In genomic region chr1:26531651-26532131, GRCh38 we compare ENCODE assay signal across 9 cellular contexts. TPM values are rescaled to one million over a fixed set of nuclear protein-coding genes. Genes with fewer than 3 reads are reported as not detected.
DNase-seq lines count a peak whose midpoint lies in the region; ATAC-seq and TF ChIP-seq lines count a peak whose summit lies in the region.
"Had no signal": no experiment of that assay in that cellular context is flagged by ENCODE, and none has a peak within 500 bp of the region (broad histone marks: within the 10 kb centered on the region; RNA-seq: fewer than 3 reads in every experiment).

No MANE protein-coding gene starts in this region.

- peaks cover 54% of the 10 kb centered on the region for H3K79me2 ChIP-seq in HCT116 (ENCODE audit: insufficient read depth, low read length)
- H3K79me2 ChIP-seq in PC-3 (ENCODE audit: low read length) = peaks cover 64% of the 10 kb centered on the region

- no TSS peak for BruUV-seq in HCT116 (replicated peaks; lab: Mats Ljungman, UMichigan)
- no TSS peak for BruUV-seq in PC-3 (replicated peaks; lab: Mats Ljungman, UMichigan)

- no peaks in the 10 kb centered on the region for H3K9me2 ChIP-seq in HCT116 (ENCODE audit: insufficient read depth)
- no peaks in the 10 kb centered on the region for H3K9me2 ChIP-seq in PC-3 (replicated peaks; ENCODE audit: low read length)

- POLR2A ChIA-PET in HCT116 (lab: Charles Lee) = interaction anchor here (1.0 kb wide), 1 partner anchor 31 kb away, joined by 3 read pairs; no protein-coding TSS in a partner anchor
- POLR2A ChIA-PET in PC-3 (lab: Charles Lee; ENCODE audit: unreplicated experiment) = no interaction called here

- H3K4me1 ChIP-seq in HCT116 (ENCODE audit: control insufficient read depth in 1 of 2, insufficient read depth in 2 of 2, low read length in 2 of 2) (peaks cover 12 to 33% of the 10 kb centered on the region in 2 experiments), PC-3 (ENCODE audit: insufficient read depth, low read length) (peaks cover 22% of the 10 kb centered on the region), iPS-18a (ENCODE audit: control insufficient read depth, low read depth, low read length) (peaks cover 15% of the 10 kb centered on the region), rectal smooth muscle tissue (ENCODE audit: control insufficient read depth, insufficient read depth, low read length) (no peaks in the 10 kb centered on the region), esophagus muscularis mucosa (peaks cover 9 to 20% (median 16%) of the 10 kb centered on the region in 4 donors)

- H3K9ac ChIP-seq in HCT116 (ENCODE audit: low read length) (peak overlapping the region; percentile 89), PC-3 (ENCODE audit: low read length) (peak overlapping the region; percentile 60), iPS-18a (ENCODE audit: low read length) (peak overlapping the region; percentile 5), rectal smooth muscle tissue (ENCODE audit: low read length) (peak overlapping the region; percentile 30)

- no peak overlapping the region for H2AFZ ChIP-seq in HCT116 (ENCODE audit: low read depth, low read length, poor library complexity, severe bottlenecking)
- H2AFZ ChIP-seq in PC-3 (ENCODE audit: low read length) = no peak overlapping the region

- H3K9me3 ChIP-seq in HCT116 (ENCODE audit: control insufficient read depth in 1 of 2, insufficient read depth in 1 of 2, low read depth in 1 of 2, low read length in 2 of 2) (no peaks in the 10 kb centered on the region), PC-3 (ENCODE audit: low read length) (no peaks in the 10 kb centered on the region), iPS-18a (ENCODE audit: control insufficient read depth, low read depth, low read length) (no peaks in the 10 kb centered on the region), esophagus muscularis mucosa (no peaks in the 10 kb centered on the region)

- ATAC-seq in HCT116 = no peak
- ATAC-seq in PC-3 = 0 out of 2 replicates have a peak, but pooled peaks have one; percentile 0
- no peak for ATAC-seq in GM18867 (IDR thresholded peaks at IDR 0.05; ENCODE audit: unreplicated experiment)

- no peak for TF ChIP-seq RAD21 in HCT116 (IDR thresholded peaks at IDR 0.05; ENCODE audit: low read depth)

- H3F3A ChIP-seq in PC-3 (ENCODE audit: low read length, unreplicated experiment) = no peaks in the 10 kb centered on the region

- no peak for TF ChIP-seq POLR2A in HCT116 (IDR thresholded peaks at IDR 0.05; ENCODE audit: borderline replicate concordance, extremely low read depth, insufficient read depth, insufficient read length)
- TF ChIP-seq POLR2A in esophagus muscularis mucosa (IDR thresholded peaks at IDR 0.05; ENCODE audit: low read depth) = no peak

- RAD21 ChIA-PET in HCT116 (lab: Charles Lee; ENCODE audit: low non-redundant PET in 1 of 2, low total read pairs in 2 of 2, uncharacterized antibody in 2 of 2, unreplicated experiment in 2 of 2) = no interaction called here

- no peak for TF ChIP-seq EP300 in esophagus muscularis mucosa (IDR thresholded peaks at IDR 0.05)

- H3K36me3 ChIP-seq in HCT116 (ENCODE audit: control insufficient read depth in 1 of 2, insufficient read depth in 2 of 2, low read length in 2 of 2) = no peaks in the 10 kb centered on the region
- H3K36me3 ChIP-seq in PC-3 (ENCODE audit: low read depth, low read length) = peaks cover 4% of the 10 kb centered on the region; the same call in 1 of the 2 replicates
- H3K36me3 ChIP-seq in iPS-18a (ENCODE audit: control insufficient read depth, low read depth, low read length) = no peaks in the 10 kb centered on the region
- H3K36me3 ChIP-seq in rectal smooth muscle tissue (ENCODE audit: control insufficient read depth, insufficient read depth, low read length) = no peaks in the 10 kb centered on the region
- H3K36me3 ChIP-seq in esophagus muscularis mucosa = no peaks in the 10 kb centered on the region

- intact Hi-C loops in HCT116 (cut with micrococcal nuclease) (loop anchor here (2.0 kb wide), 1 partner anchor 31 kb away; no protein-coding TSS in a partner anchor), PC-3 (cut with micrococcal nuclease) (loop anchor here (1.0 kb wide), 1 partner anchor 31 kb away; no protein-coding TSS in a partner anchor), esophagus muscularis mucosa (cut with DNase I) (no loop called here)

- CTCF ChIA-PET in HCT116 (lab: Charles Lee) = interaction anchor here (1.3 kb wide), 1 partner anchor 32 kb away, joined by 5 read pairs; no protein-coding TSS in a partner anchor
- CTCF ChIA-PET in PC-3 (lab: Charles Lee) = interaction anchor here (0.6 to 2.7 kb wide), 2 partner anchors 31 to 538 kb away, joined by 3 to 22 read pairs; no protein-coding TSS in a partner anchor

- 66% methylated on average over 5 of the region's 12 CpGs for WGBS in esophagus muscularis mucosa

- DNase-seq in HCT116 (ENCODE audit: low read depth, low spot score) = no peak
- DNase-seq in PC-3 = no peak
- DNase-seq in esophagus muscularis mucosa (ENCODE audit: extremely low spot score) = no peak
- DNase-seq in A172 (ENCODE audit: low spot score) = no peak
- no peak for DNase-seq in central memory CD4-positive, alpha-beta T cell
- DNase-seq: GOT3 had no signal

- H3K4me2 ChIP-seq in HCT116 (ENCODE audit: low read length) (peak overlapping the region; percentile 92), PC-3 (ENCODE audit: low read length) (peak overlapping the region; percentile 95)

- H3K27me3 ChIP-seq in HCT116 (ENCODE audit: insufficient read depth, low read length) = no peaks in the 10 kb centered on the region
- no peaks in the 10 kb centered on the region for H3K27me3 ChIP-seq in PC-3 (ENCODE audit: low read length)
- H3K27me3 ChIP-seq in iPS-18a (ENCODE audit: control insufficient read depth, insufficient read depth, low read length) = no peaks in the 10 kb centered on the region
- H3K27me3 ChIP-seq in rectal smooth muscle tissue (ENCODE audit: control insufficient read depth, insufficient read depth, low read length) = no peaks in the 10 kb centered on the region
- H3K27me3 ChIP-seq in esophagus muscularis mucosa = peaks cover 0 to 16% (median 0%) of the 10 kb centered on the region in 4 donors

- H4K20me1 ChIP-seq in HCT116 (ENCODE audit: insufficient read depth) (no peaks in the 10 kb centered on the region; the same call in 1 of the 2 replicates), PC-3 (ENCODE audit: low read length) (0 out of 2 replicates have a peak, but pooled peaks cover 2% of the 10 kb centered on the region)

- H3K27ac ChIP-seq in HCT116 (ENCODE audit: low read depth, low read length) = peak overlapping the region; percentile 85
- H3K27ac ChIP-seq in PC-3 (ENCODE audit: low read length) = peak overlapping the region; percentile 70
- H3K27ac ChIP-seq in iPS-18a (ENCODE audit: low read length) = no peak overlapping the region
- H3K27ac ChIP-seq in rectal smooth muscle tissue (ENCODE audit: low read depth, low read length) = no peak overlapping the region
- no peak overlapping the region for H3K27ac ChIP-seq in esophagus muscularis mucosa (replicated peaks in 1 of 4)

- TF ChIP-seq CTCF in HCT116 (IDR thresholded peaks at IDR 0.05 in 2 of 3, conservative IDR thresholded peaks at IDR 0.05 in 1 of 3; ENCODE audit: borderline replicate concordance in 1 of 3, insufficient read depth in 1 of 3, low read depth in 2 of 3, low read length in 2 of 3) (no peak), PC-3 (conservative IDR thresholded peaks at IDR 0.05; ENCODE audit: low read depth, low read length) (no peak), esophagus muscularis mucosa (IDR thresholded peaks at IDR 0.05) (no peak)

- peak overlapping the region; percentile 74 to 96 for H3K4me3 ChIP-seq in HCT116 (replicated peaks in 1 of 2; ENCODE audit: low read depth in 1 of 2, low read length in 2 of 2)
- peak overlapping the region; percentile 78 for H3K4me3 ChIP-seq in PC-3 (ENCODE audit: low read length)
- H3K4me3 ChIP-seq in iPS-18a (ENCODE audit: low read length) = peak overlapping the region; percentile 78
- H3K4me3 ChIP-seq in rectal smooth muscle tissue (ENCODE audit: low read length) = peak overlapping the region; percentile 55
- no peak overlapping the region for H3K4me3 ChIP-seq in esophagus muscularis mucosa

TF ChIP-seq in HCT116, 20 proteins besides CTCF, POLR2A, EP300 and RAD21:
- no peak for TF ChIP-seq ELF1 (IDR thresholded peaks at IDR 0.05; ENCODE audit: borderline replicate concordance, low read depth)
- TF ChIP-seq SIN3A (IDR thresholded peaks at IDR 0.05; ENCODE audit: low read depth) = no peak

RNA-seq across cellular contexts. Expression of gene RPS6KA1, which starts 2.1 kb away (rescaled TPM):
- total RNA-seq in HCT116 (2021; ENCODE audit: unreplicated experiment) (47.0 TPM), PC-3 (2014; rRNA removed) (98.2 and 111 TPM in 2 replicates), esophagus muscularis mucosa (10 to 100 TPM in 1 of 4 donors, 1 to 10 TPM in 3; 7.0 to 16.7 (median 8.7) TPM)
- polyA plus RNA-seq in HCT116 (2012) = 36.2 and 37.9 TPM in 2 replicates
- 14.6 and 22.2 TPM in 2 replicates for total RNA-seq in A172 (2014; rRNA removed; shearing (Covaris generic))

RNA-seq across cellular contexts. Expression of gene HMGN2, which starts 59.5 kb away (rescaled TPM):
- total RNA-seq in HCT116 (2021; ENCODE audit: unreplicated experiment) (483 TPM), PC-3 (2014; rRNA removed) (822 and 888 TPM in 2 replicates), esophagus muscularis mucosa (100 to 1,000 TPM; 124 to 263 (median 189) TPM)
- 363 and 549 TPM in 2 replicates for polyA plus RNA-seq in HCT116 (2012)
- total RNA-seq in A172 (2014; rRNA removed; shearing (Covaris generic)) = 470 and 477 TPM in 2 replicates

Comparison
In these comparisons a context has a peak if more than half of its experiments do, and no peak if none do; other contexts are left out.
1. H3K27ac ChIP-seq: peak in HCT116 (single experiment) and PC-3 (single experiment); none in iPS-18a (single experiment), rectal smooth muscle tissue (single experiment) and esophagus muscularis mucosa (0 of 4).
2. H3K4me3 ChIP-seq: peak in HCT116 (2 of 2), PC-3 (single experiment), iPS-18a (single experiment) and rectal smooth muscle tissue (single experiment); none in esophagus muscularis mucosa (0 of 4).
3. H3K9ac ChIP-seq: peak in every context shown above with its lines; median percentile 89 in HCT116; 60 in PC-3; 30 in rectal smooth muscle tissue; 5 in iPS-18a.